22 cellular contexts compared by ENCODE assay signal in the genomic region with DNA sequence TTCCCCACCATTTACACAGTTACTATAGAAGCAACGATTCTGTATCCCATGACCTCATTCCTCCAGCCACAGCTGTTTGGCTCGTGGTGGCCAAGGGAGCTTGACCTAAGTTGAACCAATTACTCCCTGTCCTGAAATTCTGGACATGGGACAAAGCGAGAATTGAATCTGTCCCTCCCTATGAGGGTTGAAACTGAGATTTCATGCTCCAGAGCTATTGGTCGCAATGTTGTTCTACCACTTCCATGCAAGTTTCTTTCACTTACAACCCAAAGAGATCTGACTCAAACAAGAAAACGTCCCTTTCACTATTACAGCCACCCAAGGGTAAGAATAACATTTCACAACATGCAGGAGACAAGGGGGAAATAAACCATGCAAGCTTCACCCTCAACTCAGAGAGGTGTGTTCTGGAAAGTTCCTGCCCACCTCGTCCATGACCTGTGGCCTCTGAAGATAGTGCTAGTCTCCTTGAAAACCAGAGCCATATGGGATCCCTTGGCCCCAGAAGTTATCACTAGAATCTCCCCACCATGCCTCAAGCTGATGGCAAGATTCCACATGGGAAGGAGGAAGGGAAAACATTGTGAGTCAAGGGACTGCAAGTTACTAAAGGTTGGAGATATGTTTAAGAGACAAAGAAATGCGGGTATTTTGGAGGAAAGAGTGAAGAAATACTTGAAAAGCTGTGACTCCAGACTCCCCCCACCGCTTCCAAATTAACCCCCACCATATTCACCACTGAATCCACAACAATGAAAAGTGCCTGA.
DNase-seq lines count a peak whose midpoint lies in the region; ATAC-seq and TF ChIP-seq lines count a peak whose summit lies in the region.
"Had no signal": no experiment of that assay in that cellular context is flagged by ENCODE, and none has a peak within 500 bp of the region (broad histone marks: within the 10 kb centered on the region; RNA-seq: fewer than 3 reads in every experiment).

No MANE protein-coding gene starts in this region.

- no peak overlapping the region for H3K4me3 Mint-ChIP-seq in stimulated activated memory B cell treated with anti-CD40 and anti-IgM and Interleukin-4, amounts not matched to agents 10 μg/mL and 1 μg/mL and 100 μg/mL, for 72 hours
- H3K4me3 Mint-ChIP-seq: stimulated activated effector memory CD8-positive, alpha-beta T cell treated with anti-CD3 and anti-CD28 coated beads, Interleukin-12 subunit alpha, Interleukin-12 subunit beta, amount 100 ng/mL, for 72 hours had no signal

- no peaks in the 10 kb centered on the region for H3K4me1 Mint-ChIP-seq in stimulated activated memory B cell treated with anti-CD40 and anti-IgM and Interleukin-4, amounts not matched to agents 10 μg/mL and 1 μg/mL and 100 μg/mL, for 72 hours
- H3K4me1 Mint-ChIP-seq: stimulated activated effector memory CD8-positive, alpha-beta T cell treated with anti-CD3 and anti-CD28 coated beads, Interleukin-12 subunit alpha, Interleukin-12 subunit beta, amount 100 ng/mL, for 72 hours had no signal

- peaks cover 39% of the 10 kb centered on the region for H3K27me3 Mint-ChIP-seq in stimulated activated memory B cell treated with anti-CD40 and anti-IgM and Interleukin-4, amounts not matched to agents 10 μg/mL and 1 μg/mL and 100 μg/mL, for 72 hours

- DNase-seq in fibroblast of villous mesenchyme (ENCODE audit: low read depth) (peak; percentile 27), anterior cingulate cortex (lab: John Stamatoyannopoulos, UW) (no peak), germinal center (ENCODE audit: low spot score) (no peak)
- DNase-seq in activated CD4-positive, alpha-beta T cell treated with anti-CD3 and anti-CD28 coated beads, Interleukin-2, amount 50 U/mL, for 4 hours: no peak
- DNase-seq: activated CD4-positive, alpha-beta T cell treated with anti-CD3 and anti-CD28 coated beads for 4 hours; activated CD8-positive, alpha-beta memory T cell treated with anti-CD3 and anti-CD28 coated beads, Interleukin-2, amount 50 U/mL, for 4 hours; AML-193; amygdala; DMS79 treated with DMSO at 0.1 percent for 48 hours; effector CD4-positive, alpha-beta T cell; H7; KG1; lower lobe of right lung; MV-4-11; NCI-H1930; nucleus accumbens; sigmoid colon had no signal

- no peaks in the 10 kb centered on the region for H3K36me3 Mint-ChIP-seq in stimulated activated memory B cell treated with anti-CD40 and anti-IgM and Interleukin-4, amounts not matched to agents 10 μg/mL and 1 μg/mL and 100 μg/mL, for 72 hours
- H3K36me3 Mint-ChIP-seq: stimulated activated effector memory CD8-positive, alpha-beta T cell treated with anti-CD3 and anti-CD28 coated beads, Interleukin-12 subunit alpha, Interleukin-12 subunit beta, amount 100 ng/mL, for 72 hours had no signal

- ATAC-seq in GM18868 (IDR thresholded peaks at IDR 0.05; ENCODE audit: unreplicated experiment): peak; percentile 38
- peak; percentile 51 for ATAC-seq in HG02981 (IDR thresholded peaks at IDR 0.05; ENCODE audit: unreplicated experiment)
- ATAC-seq in stimulated activated memory B cell treated with anti-CD40 and anti-IgM and Interleukin-4, amounts not matched to agents 10 μg/mL and 1 μg/mL and 100 μg/mL, for 72 hours: peak; percentile 48
- ATAC-seq: stimulated activated effector memory CD8-positive, alpha-beta T cell treated with anti-CD3 and anti-CD28 coated beads, Interleukin-12 subunit alpha, Interleukin-12 subunit beta, amount 100 ng/mL, for 72 hours had no signal

- H3K27ac Mint-ChIP-seq in stimulated activated memory B cell treated with anti-CD40 and anti-IgM and Interleukin-4, amounts not matched to agents 10 μg/mL and 1 μg/mL and 100 μg/mL, for 72 hours: no peak overlapping the region
- H3K27ac Mint-ChIP-seq: stimulated activated effector memory CD8-positive, alpha-beta T cell treated with anti-CD3 and anti-CD28 coated beads, Interleukin-12 subunit alpha, Interleukin-12 subunit beta, amount 100 ng/mL, for 72 hours had no signal

- TF ChIP-seq CTCF in fibroblast of villous mesenchyme (IDR thresholded peaks at IDR 0.05; ENCODE audit: insufficient read depth, low read depth, low read length): no peak

- H3K9me3 Mint-ChIP-seq in stimulated activated memory B cell treated with anti-CD40 and anti-IgM and Interleukin-4, amounts not matched to agents 10 μg/mL and 1 μg/mL and 100 μg/mL, for 72 hours: peaks cover 4% of the 10 kb centered on the region
- H3K9me3 Mint-ChIP-seq: stimulated activated effector memory CD8-positive, alpha-beta T cell treated with anti-CD3 and anti-CD28 coated beads, Interleukin-12 subunit alpha, Interleukin-12 subunit beta, amount 100 ng/mL, for 72 hours had no signal

- H3K4me3 ChIP-seq in fibroblast of villous mesenchyme (ENCODE audit: low read depth, low read length): no peak overlapping the region
- H3K4me3 ChIP-seq: esophagus muscularis mucosa, lower lobe of right lung, sigmoid colon had no signal
